Comparison of ENCODE assay signal across 24 cellular contexts in the genomic region with DNA sequence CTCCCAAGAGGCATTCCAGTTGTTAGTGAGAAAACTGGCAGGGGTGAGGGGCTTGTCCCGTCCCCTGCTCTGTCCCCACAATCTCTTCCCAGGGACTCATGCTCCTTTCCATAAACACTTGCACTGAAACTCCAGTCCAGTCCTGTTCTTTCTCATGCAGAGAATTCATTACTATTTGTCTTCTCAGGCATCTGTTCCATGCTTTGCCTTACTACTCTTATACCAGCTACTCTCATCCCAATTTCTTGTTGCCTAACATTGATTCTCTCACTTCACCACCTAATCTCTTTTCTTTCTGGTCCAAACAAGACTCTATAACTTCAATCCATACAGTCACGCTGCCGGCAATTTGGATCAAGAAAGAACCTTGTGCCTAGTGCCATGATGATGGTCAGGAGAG.
"Had no signal": no experiment of that assay in that cellular context is flagged by ENCODE, and none has a peak within 500 bp of the region (broad histone marks: within the 10 kb centered on the region; RNA-seq: fewer than 3 reads in every experiment).

No MANE protein-coding gene starts in this region.

- H3K9me3 ChIP-seq: colonic mucosa, esophagus muscularis mucosa, gastroesophageal sphincter, heart right ventricle, left lung, lower lobe of right lung, mucosa of descending colon had no signal

- ATAC-seq: foreskin keratinocyte; gastroesophageal sphincter; heart right ventricle; left cardiac atrium; left lung; left ventricle myocardium superior; lower lobe of right lung; mucosa of descending colon; naive thymus-derived CD8-positive, alpha-beta T cell had no signal

- H3K27me3 ChIP-seq: colonic mucosa, dorsolateral prefrontal cortex, esophagus muscularis mucosa, foreskin keratinocyte, gastroesophageal sphincter, heart right ventricle, left lung had no signal

- FAIRE-seq: endothelial cell of umbilical vein, frontal cortex, islet of Langerhans had no signal

- H3K36me3 ChIP-seq: colonic mucosa, esophagus muscularis mucosa, gastroesophageal sphincter, heart right ventricle, left lung, lower lobe of right lung had no signal

- H3K4me1 Mint-ChIP-seq: naive B cell; naive thymus-derived CD8-positive, alpha-beta T cell had no signal

- H3K9me3 Mint-ChIP-seq: mesothelial cell of epicardium, naive B cell had no signal

- H3K4me1 ChIP-seq: colonic mucosa, esophagus muscularis mucosa, foreskin keratinocyte, gastroesophageal sphincter, heart right ventricle, left lung, lower lobe of right lung had no signal

- H3K4me3 ChIP-seq: colonic mucosa, dorsolateral prefrontal cortex, esophagus muscularis mucosa, gastroesophageal sphincter, heart right ventricle, left lung, lower lobe of right lung, mucosa of descending colon had no signal

- H3K4me3 Mint-ChIP-seq: mesothelial cell of epicardium; naive B cell; naive thymus-derived CD8-positive, alpha-beta T cell had no signal

- H3K27ac ChIP-seq: colonic mucosa, dorsolateral prefrontal cortex, esophagus muscularis mucosa, foreskin keratinocyte, gastroesophageal sphincter, heart right ventricle, left lung, lower lobe of right lung had no signal

- DNase-seq: colonic mucosa; dermis blood vessel endothelial cell; dorsolateral prefrontal cortex; effector CD4-positive, alpha-beta T cell; effector memory CD4-positive, alpha-beta T cell; foreskin keratinocyte; glutamatergic neuron; head of caudate nucleus; heart right ventricle; hippocampal formation; left cardiac atrium; left lung; left ventricle myocardium superior; lower lobe of right lung; mesenchymal stem cell; mucosa of descending colon; naive B cell; naive thymus-derived CD8-positive, alpha-beta T cell had no signal

- H3K36me3 Mint-ChIP-seq: mesothelial cell of epicardium; naive B cell; naive thymus-derived CD8-positive, alpha-beta T cell had no signal

- H3K27ac Mint-ChIP-seq: mesothelial cell of epicardium; naive B cell; naive thymus-derived CD8-positive, alpha-beta T cell had no signal
